16 cellular contexts compared by ENCODE assay signal in genomic region chr19:4657262-4657661, GRCh38. TPM values are rescaled to one million over a fixed set of nuclear protein-coding genes. Genes with fewer than 3 reads are reported as not detected.
DNase-seq lines count a peak whose midpoint lies in the region; ATAC-seq and TF ChIP-seq lines count a peak whose summit lies in the region.
"Had no signal": no experiment of that assay in that cellular context is flagged by ENCODE, and none has a peak within 500 bp of the region (broad histone marks: within the 10 kb centered on the region; RNA-seq: fewer than 3 reads in every experiment).

No MANE protein-coding gene starts in this region.

- peaks cover 17 to 29% of the 10 kb centered on the region in 2 donors for H3K4me1 Mint-ChIP-seq in natural killer cell
- peaks cover 13 to 22% of the 10 kb centered on the region in 2 donors for H3K4me1 Mint-ChIP-seq in natural killer cell treated with Interleukin-12 subunit alpha and Interleukin-12 subunit beta and Interleukin-15 and Interleukin-18, amount 100 ng/mL, for 72 hours (ENCODE audit: low read depth in 2 of 2)
- H3K4me1 Mint-ChIP-seq in T-helper 17 cell, result peaks cover 5% of the 10 kb centered on the region
- H3K4me1 Mint-ChIP-seq in immature natural killer cell, result peaks cover 24 to 43% of the 10 kb centered on the region in 2 donors
- peaks cover 12% of the 10 kb centered on the region for H3K4me1 Mint-ChIP-seq in stimulated activated effector memory CD8-positive, alpha-beta T cell treated with anti-CD3 and anti-CD28 coated beads, Interleukin-12 subunit alpha, Interleukin-12 subunit beta, amount 100 ng/mL, for 72 hours

- no peaks in the 10 kb centered on the region for H3K9me3 ChIP-seq in T-helper 17 cell (ENCODE audit: control insufficient read depth, low read length, poor library complexity, severe bottlenecking)
- H3K9me3 ChIP-seq: A549, BE2C had no signal

- DNase-seq in natural killer cell (no peak), T-helper 17 cell (no peak), immature natural killer cell (peak; percentile 27 to 46 (median 41)), foreskin fibroblast (no peak)
- no peak for DNase-seq in natural killer cell treated with Interleukin-12 subunit alpha and Interleukin-12 subunit beta and Interleukin-15 and Interleukin-18, amount 100 ng/mL, for 72 hours (ENCODE audit: low spot score)
- DNase-seq in stimulated activated effector memory CD8-positive, alpha-beta T cell treated with anti-CD3 and anti-CD28 coated beads, Interleukin-12 subunit alpha, Interleukin-12 subunit beta, amount 100 ng/mL, for 72 hours (ENCODE audit: low spot score in 2 of 2), result no peak
- DNase-seq: BE2C; CD4-positive, alpha-beta memory T cell; COR-L47; DMS153; DMS79 treated with DMSO at 0.1 percent for 48 hours; EL; HCEC 1CT; HFFc6 had no signal

- no peaks in the 10 kb centered on the region for H3K36me3 Mint-ChIP-seq in natural killer cell
- H3K36me3 Mint-ChIP-seq in natural killer cell treated with Interleukin-12 subunit alpha and Interleukin-12 subunit beta and Interleukin-15 and Interleukin-18, amount 100 ng/mL, for 72 hours, result no peaks in the 10 kb centered on the region
- H3K36me3 Mint-ChIP-seq in T-helper 17 cell (ENCODE audit: low read depth), result no peaks in the 10 kb centered on the region
- peaks cover 7 to 22% (median 11%) of the 10 kb centered on the region in 3 donors for H3K36me3 Mint-ChIP-seq in immature natural killer cell
- H3K36me3 Mint-ChIP-seq in stimulated activated effector memory CD8-positive, alpha-beta T cell treated with anti-CD3 and anti-CD28 coated beads, Interleukin-12 subunit alpha, Interleukin-12 subunit beta, amount 100 ng/mL, for 72 hours, result peaks cover 95% of the 10 kb centered on the region

- peak overlapping the region; percentile 51 to 70 for H3K27ac Mint-ChIP-seq in natural killer cell
- H3K27ac Mint-ChIP-seq in natural killer cell treated with Interleukin-12 subunit alpha and Interleukin-12 subunit beta and Interleukin-15 and Interleukin-18, amount 100 ng/mL, for 72 hours, result peak overlapping the region in 1 of 2 donors; percentile 41
- peak overlapping the region; percentile 72 for H3K27ac Mint-ChIP-seq in T-helper 17 cell
- H3K27ac Mint-ChIP-seq in immature natural killer cell, result peak overlapping the region in 5 of 6 donors; percentile 66 to 89 (median 84)
- peak overlapping the region; percentile 29 for H3K27ac Mint-ChIP-seq in stimulated activated effector memory CD8-positive, alpha-beta T cell treated with anti-CD3 and anti-CD28 coated beads, Interleukin-12 subunit alpha, Interleukin-12 subunit beta, amount 100 ng/mL, for 72 hours
- H3K27ac Mint-ChIP-seq: HFFc6 had no signal

- intact Hi-C loops in natural killer cell (cut with micrococcal nuclease), result no loop called here

- no peak overlapping the region for H3K4me3 ChIP-seq in foreskin fibroblast (ENCODE audit: low read depth in 1 of 2, low read length in 2 of 2)
- H3K4me3 ChIP-seq: A549 had no signal

- TF ChIP-seq CTCF in natural killer cell (IDR thresholded peaks at IDR 0.05), result no peak
- TF ChIP-seq CTCF in foreskin fibroblast (IDR thresholded peaks at IDR 0.05; ENCODE audit: low read depth, low read length), result no peak

- ATAC-seq in natural killer cell (peak; percentile 41 to 64 (median 41)), T-helper 17 cell (no peak), HG02840 (IDR thresholded peaks at IDR 0.05; ENCODE audit: low FRiP score, unreplicated experiment) (no peak)
- no peak for ATAC-seq in natural killer cell treated with Interleukin-12 subunit alpha and Interleukin-12 subunit beta and Interleukin-15 and Interleukin-18, amount 100 ng/mL, for 72 hours
- no peak for ATAC-seq in stimulated activated effector memory CD8-positive, alpha-beta T cell treated with anti-CD3 and anti-CD28 coated beads, Interleukin-12 subunit alpha, Interleukin-12 subunit beta, amount 100 ng/mL, for 72 hours
- ATAC-seq: A549 had no signal

- H3K4me3 Mint-ChIP-seq in natural killer cell, result no peak overlapping the region
- H3K4me3 Mint-ChIP-seq in natural killer cell treated with Interleukin-12 subunit alpha and Interleukin-12 subunit beta and Interleukin-15 and Interleukin-18, amount 100 ng/mL, for 72 hours, result no peak overlapping the region
- no peak overlapping the region for H3K4me3 Mint-ChIP-seq in T-helper 17 cell
- peak overlapping the region in 4 of 5 donors; percentile 24 to 60 (median 40) for H3K4me3 Mint-ChIP-seq in immature natural killer cell
- no peak overlapping the region for H3K4me3 Mint-ChIP-seq in stimulated activated effector memory CD8-positive, alpha-beta T cell treated with anti-CD3 and anti-CD28 coated beads, Interleukin-12 subunit alpha, Interleukin-12 subunit beta, amount 100 ng/mL, for 72 hours
- H3K4me3 Mint-ChIP-seq: CD4-positive, alpha-beta memory T cell; HFFc6 had no signal

- H3K27me3 Mint-ChIP-seq in natural killer cell (ENCODE audit: low read depth in 2 of 2), result no peaks in the 10 kb centered on the region
- H3K27me3 Mint-ChIP-seq in natural killer cell treated with Interleukin-12 subunit alpha and Interleukin-12 subunit beta and Interleukin-15 and Interleukin-18, amount 100 ng/mL, for 72 hours, result no peaks in the 10 kb centered on the region
- no peaks in the 10 kb centered on the region for H3K27me3 Mint-ChIP-seq in T-helper 17 cell
- H3K27me3 Mint-ChIP-seq in immature natural killer cell (ENCODE audit: low read depth in 3 of 3), result peaks cover 0 to 6% (median 2%) of the 10 kb centered on the region in 3 donors
- H3K27me3 Mint-ChIP-seq: CD4-positive, alpha-beta memory T cell had no signal

- H3K9me3 Mint-ChIP-seq in natural killer cell (no peaks in the 10 kb centered on the region), immature natural killer cell (no peaks in the 10 kb centered on the region)
- H3K9me3 Mint-ChIP-seq in natural killer cell treated with Interleukin-12 subunit alpha and Interleukin-12 subunit beta and Interleukin-15 and Interleukin-18, amount 100 ng/mL, for 72 hours, result no peaks in the 10 kb centered on the region
- no peaks in the 10 kb centered on the region for H3K9me3 Mint-ChIP-seq in stimulated activated effector memory CD8-positive, alpha-beta T cell treated with anti-CD3 and anti-CD28 coated beads, Interleukin-12 subunit alpha, Interleukin-12 subunit beta, amount 100 ng/mL, for 72 hours
- H3K9me3 Mint-ChIP-seq: CD4-positive, alpha-beta memory T cell; HFFc6 had no signal

RNA-seq across cellular contexts. Expression of gene MYDGF, which starts 12.9 kb away (rescaled TPM):
- total RNA-seq in natural killer cell (10 to 100 TPM; 36.9 to 41.8 (median 37.2) TPM), T-helper 17 cell (10 to 100 TPM; 33.9 to 37.9 TPM)
- total RNA-seq in natural killer cell treated with Interleukin-12 subunit alpha and Interleukin-12 subunit beta and Interleukin-15 and Interleukin-18, amount 100 ng/mL, for 72 hours, result 100 to 1,000 TPM; 107 to 195 TPM
- 100 to 1,000 TPM; 207 to 245 (median 233) TPM for polyA plus RNA-seq in immature natural killer cell

RNA-seq across cellular contexts. Expression of gene TNFAIP8L1, which starts 17.9 kb away (rescaled TPM):
- total RNA-seq in natural killer cell (10 to 100 TPM in 2 of 3 donors, 1 to 10 TPM in 1; 8.5 to 13.5 (median 13.3) TPM), T-helper 17 cell (10 to 100 TPM; 14.9 to 18.3 TPM)
- 10 to 100 TPM in 1 of 2 donors, 1 to 10 TPM in 1; 8.3 to 10.3 TPM for total RNA-seq in natural killer cell treated with Interleukin-12 subunit alpha and Interleukin-12 subunit beta and Interleukin-15 and Interleukin-18, amount 100 ng/mL, for 72 hours
- polyA plus RNA-seq in immature natural killer cell, result 10 to 100 TPM in 1 of 3 donors, 1 to 10 TPM in 2; 2.4 to 14.1 (median 5.2) TPM

Comparison
In these comparisons a context has a peak if more than half of its experiments do, and no peak if none do; other contexts are left out.
1. ATAC-seq: peak in natural killer cell (3 of 3); none in natural killer cell treated with Interleukin-12 subunit alpha and Interleukin-12 subunit beta and Interleukin-15 and Interleukin-18, amount 100 ng/mL, for 72 hours (0 of 2), T-helper 17 cell (single experiment), stimulated activated effector memory CD8-positive, alpha-beta T cell treated with anti-CD3 and anti-CD28 coated beads, Interleukin-12 subunit alpha, Interleukin-12 subunit beta, amount 100 ng/mL, for 72 hours (single experiment) and HG02840 (single experiment).
2. DNase-seq: peak in immature natural killer cell (3 of 3); none in natural killer cell (single experiment), natural killer cell treated with Interleukin-12 subunit alpha and Interleukin-12 subunit beta and Interleukin-15 and Interleukin-18, amount 100 ng/mL, for 72 hours (single experiment), T-helper 17 cell (0 of 3), stimulated activated effector memory CD8-positive, alpha-beta T cell treated with anti-CD3 and anti-CD28 coated beads, Interleukin-12 subunit alpha, Interleukin-12 subunit beta, amount 100 ng/mL, for 72 hours (0 of 2) and foreskin fibroblast (0 of 2).
3. H3K4me3 Mint-ChIP-seq: peak in immature natural killer cell (4 of 5); none in natural killer cell (single experiment), natural killer cell treated with Interleukin-12 subunit alpha and Interleukin-12 subunit beta and Interleukin-15 and Interleukin-18, amount 100 ng/mL, for 72 hours (single experiment), T-helper 17 cell (single experiment) and stimulated activated effector memory CD8-positive, alpha-beta T cell treated with anti-CD3 and anti-CD28 coated beads, Interleukin-12 subunit alpha, Interleukin-12 subunit beta, amount 100 ng/mL, for 72 hours (single experiment).